23 cellular contexts compared by ENCODE assay signal in genomic region chr20:9332783-9333482, GRCh38.
DNase-seq lines count a peak whose midpoint lies in the region; ATAC-seq, FAIRE-seq and TF ChIP-seq lines count a peak whose summit lies in the region.
"Had no signal": no experiment of that assay in that cellular context is flagged by ENCODE, and none has a peak within 500 bp of the region (broad histone marks: within the 10 kb centered on the region; RNA-seq: fewer than 3 reads in every experiment).

No MANE protein-coding gene starts in this region.

- H3K9ac ChIP-seq in BLaER1 treated with 17β-estradiol and CSF1 and Interleukin-3, amounts not matched to agents 10 nM and 100 nM = no peak overlapping the region
- no peak overlapping the region for H3K9ac ChIP-seq in HUES48 (ENCODE audit: low read depth, low read length)

- H3K4me1 ChIP-seq in BLaER1 treated with 17β-estradiol and CSF1 and Interleukin-3, amounts not matched to agents 10 nM and 100 nM = peaks cover 0 to 32% (median 17%) of the 10 kb centered on the region in 10 experiments; a peak in 17 of 20 replicates
- H3K4me1 ChIP-seq in HUES48 (ENCODE audit: control insufficient read depth, insufficient read depth, low read length) (peaks cover 22% of the 10 kb centered on the region), aorta (ENCODE audit: control insufficient read depth in 1 of 2, insufficient read depth in 2 of 2, low read length in 2 of 2) (no peaks in the 10 kb centered on the region), foreskin keratinocyte (no peaks in the 10 kb centered on the region)
- H3K4me1 ChIP-seq: psoas muscle, SJCRH30 had no signal

- TF ChIP-seq CTCF in foreskin keratinocyte (conservative IDR thresholded peaks at IDR 0.05) = no peak

- ATAC-seq in aorta (ENCODE audit: low FRiP score) (no peak), foreskin keratinocyte (no peak)
- ATAC-seq: HCT116; psoas muscle; stimulated activated memory B cell treated with anti-CD40 and anti-IgM and Interleukin-4, amounts not matched to agents 10 μg/mL and 1 μg/mL and 100 μg/mL, for 72 hours had no signal

- H4K20me1 ChIP-seq in BLaER1 treated with 17β-estradiol and CSF1 and Interleukin-3, amounts not matched to agents 10 nM and 100 nM = no peaks in the 10 kb centered on the region

- no peaks in the 10 kb centered on the region for H3K27me3 ChIP-seq in BLaER1 treated with 17β-estradiol and CSF1 and Interleukin-3, amounts not matched to agents 10 nM and 100 nM
- H3K27me3 ChIP-seq in HUES48 (ENCODE audit: control insufficient read depth, insufficient read depth, low read length) (no peaks in the 10 kb centered on the region), aorta (ENCODE audit: control insufficient read depth in 1 of 2, insufficient read depth in 2 of 2, low read length in 1 of 2) (no peaks in the 10 kb centered on the region), foreskin keratinocyte (no peaks in the 10 kb centered on the region)
- H3K27me3 ChIP-seq: SJCRH30, thyroid gland had no signal

- peak; percentile 88 for DNase-seq in NCI-H2227 treated with DMSO at 0.1 percent for 48 hours (lab: John Stamatoyannopoulos, UW)
- no peak for DNase-seq in aorta
- no peak for DNase-seq in SKM-1 (lab: John Stamatoyannopoulos, UW; ENCODE audit: unreplicated experiment)
- no peak for DNase-seq in foreskin keratinocyte
- DNase-seq: activated CD4-positive, alpha-beta memory T cell treated with anti-CD3 and anti-CD28 coated beads for 36 hours; activated gamma-delta T cell treated with Interleukin-2 at 50 U/mL for 16 hours; cortex of kidney; EL; head of caudate nucleus; Karpas-422; NCI-H1048; NCI-H526 treated with DMSO at 0.1 percent for 48 hours; psoas muscle; stimulated activated CD4-positive, alpha-beta T cell treated with anti-CD3 and anti-CD28 coated beads, Interleukin-1b, Interleukin-23, amount 100 ng/mL, for 48 hours; T-helper 2 cell; thyroid gland had no signal

- H3K4me2 ChIP-seq in BLaER1 treated with 17β-estradiol and CSF1 and Interleukin-3, amounts not matched to agents 10 nM and 100 nM = peak overlapping the region in 9 of 11 experiments; percentile 22 to 75 (median 51); a peak in 16 of 22 replicates

- FAIRE-seq in islet of Langerhans (lab: Jason Lieb, UNC) = peak; percentile 27
- FAIRE-seq: HTR-8/SVneo had no signal

- intact Hi-C loops in aorta (cut with DNase I) = no loop called here

- 71 to 77% methylated on average over 3 of the region's 3 CpGs for WGBS in aorta, 2 donors

- no peak overlapping the region for H3K4me3 ChIP-seq in BLaER1 treated with 17β-estradiol and CSF1 and Interleukin-3, amounts not matched to agents 10 nM and 100 nM
- no peak overlapping the region for H3K4me3 ChIP-seq in HUES48 (ENCODE audit: low read depth, low read length)
- H3K4me3 ChIP-seq in aorta (ENCODE audit: low read length in 2 of 2) = no peak overlapping the region
- H3K4me3 ChIP-seq: psoas muscle, SJCRH30, thyroid gland had no signal

- no peak overlapping the region for H3K27ac ChIP-seq in BLaER1 treated with 17β-estradiol and CSF1 and Interleukin-3, amounts not matched to agents 10 nM and 100 nM
- H3K27ac ChIP-seq in HUES48 (ENCODE audit: low read depth, low read length) (peak overlapping the region; percentile 80), aorta (ENCODE audit: low read depth in 1 of 2, low read length in 2 of 2) (no peak overlapping the region), foreskin keratinocyte (no peak overlapping the region)
- H3K27ac ChIP-seq: psoas muscle, SJCRH30, thyroid gland had no signal

- H3K9me3 ChIP-seq in BLaER1 treated with 17β-estradiol and CSF1 and Interleukin-3, amounts not matched to agents 10 nM and 100 nM (replicated peaks in 1 of 11) = no peaks in the 10 kb centered on the region
- H3K9me3 ChIP-seq in HUES48 (ENCODE audit: control insufficient read depth, insufficient read depth, low read length) (no peaks in the 10 kb centered on the region), aorta (ENCODE audit: control insufficient read depth, low read length) (no peaks in the 10 kb centered on the region)
- H3K9me3 ChIP-seq: psoas muscle, SJCRH30, thyroid gland had no signal

- no peaks in the 10 kb centered on the region for H3K36me3 ChIP-seq in BLaER1 treated with 17β-estradiol and CSF1 and Interleukin-3, amounts not matched to agents 10 nM and 100 nM
- H3K36me3 ChIP-seq in HUES48 (ENCODE audit: control insufficient read depth, insufficient read depth, low read length) (no peaks in the 10 kb centered on the region), aorta (ENCODE audit: control insufficient read depth in 1 of 2, insufficient read depth in 2 of 2, low read length in 1 of 2) (no peaks in the 10 kb centered on the region)
- H3K36me3 ChIP-seq: SJCRH30, thyroid gland had no signal
